ENCODE assay signal across 8 cellular contexts in genomic region chr19:1406818-1407661, GRCh38. TPM values are rescaled to one million over a fixed set of nuclear protein-coding genes. Genes with fewer than 3 reads are reported as not detected.
A peak's percentile ranks its signal among the peaks of the same experiment; 100 is the strongest.
DNase-seq lines count a peak whose midpoint lies in the region; ATAC-seq and TF ChIP-seq lines count a peak whose summit lies in the region.

TSS of gene DAZAP1 (plus strand) at chr19:1407586. CDS start at chr19:1407774, 188 bp downstream.

- H3K27ac ChIP-seq in C4-2B (peak within 1 kb of the TSS; percentile 99), liver (ENCODE audit: low read depth in 1 of 2, low read length in 2 of 2) (peak within 1 kb of the TSS; percentile 83 to 92)

- H3K9ac ChIP-seq in liver (ENCODE audit: low read depth in 1 of 2, low read length in 2 of 2), result peak within 1 kb of the TSS; percentile 82 to 89

- no peaks in the 10 kb centered on the region for H3K27me3 ChIP-seq in liver (ENCODE audit: control insufficient read depth in 4 of 4, insufficient read depth in 4 of 4, low read length in 3 of 4)

- peak; percentile 85 for DNase-seq in NCI-H748 treated with DMSO at 0.1 percent for 48 hours (lab: John Stamatoyannopoulos, UW)
- peak; percentile 98 to 99 for DNase-seq in activated CD4-positive, alpha-beta T cell treated with anti-CD3 and anti-CD28 coated beads, Interleukin-2, amount 50 U/mL, for 4 hours
- peak; percentile 99 for DNase-seq in dermis blood vessel endothelial cell
- peak; percentile 99 for DNase-seq in stimulated activated CD4-positive, alpha-beta T cell treated with anti-CD3 and anti-CD28 coated beads, Interleukin-4, amount 100 ng/mL, for 24 hours

- TF ChIP-seq CTCF in C4-2B (conservative IDR thresholded peaks at IDR 0.05) (no peak; the same call in 1 of the 2 replicates), liver (IDR thresholded peaks at IDR 0.05; ENCODE audit: low read depth, low read length, missing input control) (peak; percentile 39)

- WGBS in liver, result under 1% methylated on average over 103 of the region's 103 CpGs

- H3K4me3 ChIP-seq in liver (ENCODE audit: low read depth in 1 of 3, low read length in 3 of 3), result peak within 1 kb of the TSS; percentile 70 to 98 (median 87)

- H3K9me3 ChIP-seq in liver (ENCODE audit: control insufficient read depth in 4 of 4, low read length in 3 of 4), result no peaks in the 10 kb centered on the region

- ATAC-seq in GM19372 (IDR thresholded peaks at IDR 0.05; ENCODE audit: low read depth, unreplicated experiment) (peak; percentile 84), HG03558 (IDR thresholded peaks at IDR 0.05; ENCODE audit: extremely low read depth, unreplicated experiment) (peak; percentile 45)

- no peaks in the 10 kb centered on the region for H3K36me3 ChIP-seq in liver (ENCODE audit: control insufficient read depth in 4 of 4, insufficient read depth in 3 of 4, low read depth in 1 of 4, low read length in 3 of 4)

- peaks cover 20 to 48% (median 39%) of the 10 kb centered on the region in 4 donors for H3K4me1 ChIP-seq in liver (ENCODE audit: control insufficient read depth in 4 of 4, insufficient read depth in 4 of 4, low read length in 3 of 4)

- peak; percentile 60 to 64 for TF ChIP-seq RAD21 in liver (IDR thresholded peaks at IDR 0.05)

TF ChIP-seq in liver, 16 proteins besides CTCF, POLR2A, EP300 and RAD21:
- TF ChIP-seq HNF4G (IDR thresholded peaks at IDR 0.05), result no peak
- TF ChIP-seq REST (IDR thresholded peaks at IDR 0.05), result peak; percentile 33
- peak; percentile 47 for TF ChIP-seq YY1 (IDR thresholded peaks at IDR 0.05)
- TF ChIP-seq HNF4A (conservative IDR thresholded peaks at IDR 0.05), result peak; percentile 13 to 58
- peak; percentile 14 for TF ChIP-seq SP1 (IDR thresholded peaks at IDR 0.05)
- TF ChIP-seq RXRA (IDR thresholded peaks at IDR 0.05), result peak in 1 of 2 donors; percentile 12

RNA-seq across cellular contexts. Expression of gene DAZAP1, which starts in this region (rescaled TPM):
- total RNA-seq in dermis blood vessel endothelial cell (58.0 and 104 TPM in 2 replicates), liver (10 to 100 TPM; 30.0 to 45.0 TPM)
- 10 to 100 TPM in 1 of 2 donors, 1 to 10 TPM in 1; 5.4 to 29.4 TPM for polyA plus RNA-seq in liver

Comparison
In these comparisons a context has a peak if more than half of its experiments do, and no peak if none do; other contexts are left out.
1. Peak in every context shown above with its lines: DNase-seq, ATAC-seq, H3K4me3 ChIP-seq and H3K27ac ChIP-seq.